In the genomic region with DNA sequence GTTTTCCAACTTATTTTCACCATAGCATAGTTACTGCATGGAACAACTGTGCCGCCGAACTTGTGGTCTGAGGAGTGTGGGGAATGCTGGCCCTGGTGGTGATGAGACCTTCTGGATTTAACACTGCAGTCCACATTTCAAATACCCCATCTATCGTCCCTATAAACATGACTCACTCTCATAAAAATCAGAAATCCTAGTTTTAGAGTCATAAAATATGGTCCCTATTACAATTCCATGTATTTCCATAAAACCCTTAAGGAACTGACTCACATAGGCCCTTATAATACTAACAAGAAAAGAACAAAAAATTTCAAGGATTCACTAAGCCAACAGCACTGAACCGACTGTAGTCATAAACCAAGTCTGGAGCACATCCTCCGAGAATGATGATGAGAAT, we compare ENCODE assay signal across 23 cellular contexts.
DNase-seq lines count a peak whose midpoint lies in the region; ATAC-seq, FAIRE-seq and TF ChIP-seq lines count a peak whose summit lies in the region.
"Had no signal": no experiment of that assay in that cellular context is flagged by ENCODE, and none has a peak within 500 bp of the region (broad histone marks: within the 10 kb centered on the region; RNA-seq: fewer than 3 reads in every experiment).

No MANE protein-coding gene starts in this region.

- BruUV-seq in PC-3 (replicated peaks; lab: Mats Ljungman, UMichigan), result no TSS peak

- CTCF ChIA-PET in activated CD8-positive, alpha-beta memory T cell treated with anti-CD3 and anti-CD28 coated beads, Interleukin-2, amount 10 ng/mL, durations not matched to agents 7 days and 5 days (lab: Charles Lee), result no interaction called here
- CTCF ChIA-PET in PC-3 (lab: Charles Lee), result no interaction called here

- H3K79me2 ChIP-seq in PC-3 (ENCODE audit: low read length), result no peaks in the 10 kb centered on the region

- peak overlapping the region; percentile 0 for H3K27ac Mint-ChIP-seq in activated CD8-positive, alpha-beta memory T cell treated with anti-CD3 and anti-CD28 coated beads, Interleukin-2, amount 10 ng/mL, durations not matched to agents 7 days and 5 days
- peak overlapping the region; percentile 75 for H3K27ac Mint-ChIP-seq in mesothelial cell of epicardium
- H3K27ac Mint-ChIP-seq: activated CD8-positive, alpha-beta T cell treated with anti-CD3 and anti-CD28 coated beads, Interleukin-2, amount 10 ng/mL, durations not matched to agents 7 days and 5 days; endodermal cell; WTC11 had no signal

- H3K9me3 ChIP-seq in PC-3 (ENCODE audit: low read length), result no peaks in the 10 kb centered on the region
- H3K9me3 ChIP-seq: tibial artery had no signal

- no peaks in the 10 kb centered on the region for H3K36me3 ChIP-seq in PC-3 (ENCODE audit: low read depth, low read length)
- H3K36me3 ChIP-seq: tibial artery had no signal

- peaks cover 24% of the 10 kb centered on the region for H3K4me1 Mint-ChIP-seq in activated CD8-positive, alpha-beta memory T cell treated with anti-CD3 and anti-CD28 coated beads, Interleukin-2, amount 10 ng/mL, durations not matched to agents 7 days and 5 days
- H3K4me1 Mint-ChIP-seq in mesothelial cell of epicardium, result peaks cover 64% of the 10 kb centered on the region

- ATAC-seq in activated CD8-positive, alpha-beta memory T cell treated with anti-CD3 and anti-CD28 coated beads, Interleukin-2, amount 10 ng/mL, durations not matched to agents 7 days and 5 days, result no peak
- ATAC-seq in PC-3, result peak; percentile 93
- ATAC-seq: activated CD8-positive, alpha-beta T cell treated with anti-CD3 and anti-CD28 coated beads, Interleukin-2, amount 10 ng/mL, durations not matched to agents 7 days and 5 days; activated T-helper 17 cell treated with anti-CD3 and anti-CD28 coated beads, Interleukin-2, amount 50 U/mL, for 72 hours; foreskin keratinocyte; GM12878; left lobe of liver; Right ventricle myocardium inferior; WTC11 had no signal

- no peak for FAIRE-seq in urothelium cell line (lab: Jason Lieb, UNC)
- FAIRE-seq: GM12878 had no signal

- no peak overlapping the region for H3K4me3 ChIP-seq in PC-3 (ENCODE audit: low read length)
- H3K4me3 ChIP-seq: GM12878, tibial artery had no signal

- no peaks in the 10 kb centered on the region for H3K9me2 ChIP-seq in PC-3 (replicated peaks; ENCODE audit: low read length)

- no peak for TF ChIP-seq CTCF in PC-3 (conservative IDR thresholded peaks at IDR 0.05; ENCODE audit: low read depth, low read length)
- TF ChIP-seq CTCF in mesothelial cell of epicardium (IDR thresholded peaks at IDR 0.05; ENCODE audit: unreplicated experiment), result no peak

- H4K20me1 ChIP-seq in PC-3 (ENCODE audit: low read length), result no peaks in the 10 kb centered on the region

- H2AFZ ChIP-seq in PC-3 (ENCODE audit: low read length), result no peak overlapping the region
- H2AFZ ChIP-seq: parathyroid adenoma had no signal

- peak overlapping the region; percentile 52 for H3K4me2 ChIP-seq in PC-3 (ENCODE audit: low read length)

- no peaks in the 10 kb centered on the region for H3K9me3 Mint-ChIP-seq in activated CD8-positive, alpha-beta memory T cell treated with anti-CD3 and anti-CD28 coated beads, Interleukin-2, amount 10 ng/mL, durations not matched to agents 7 days and 5 days (ENCODE audit: low read depth)
- no peaks in the 10 kb centered on the region for H3K9me3 Mint-ChIP-seq in mesothelial cell of epicardium
- H3K9me3 Mint-ChIP-seq: activated T-helper 17 cell treated with anti-CD3 and anti-CD28 coated beads, Interleukin-2, amount 50 U/mL, for 72 hours; CD14-positive monocyte had no signal

- H3K27ac ChIP-seq in PC-3 (ENCODE audit: low read length), result peak overlapping the region; percentile 48
- H3K27ac ChIP-seq: 22Rv1, foreskin keratinocyte, parathyroid adenoma, tibial artery had no signal

- no peak overlapping the region for H3K9ac ChIP-seq in PC-3 (ENCODE audit: low read length)
- H3K9ac ChIP-seq: parathyroid adenoma had no signal

- DNase-seq in activated CD8-positive, alpha-beta memory T cell treated with anti-CD3 and anti-CD28 coated beads, Interleukin-2, amount 10 ng/mL, durations not matched to agents 7 days and 5 days, result no peak
- no peak for DNase-seq in activated CD8-positive, alpha-beta memory T cell treated with anti-CD3 and anti-CD28 coated beads for 24 hours
- DNase-seq in PC-3 (peak; percentile 91), mesothelial cell of epicardium (ENCODE audit: low spot score in 2 of 2, unreplicated experiment in 2 of 2) (no peak), urothelium cell line (ENCODE audit: low spot score) (peak; percentile 63), cerebellar nuclear complex (lab: John Stamatoyannopoulos, UW) (no peak), activated gamma-delta T cell (lab: John Stamatoyannopoulos, UW) (no peak), epidermal melanocyte (ENCODE audit: insufficient read length, low spot score) (no peak)
- DNase-seq: activated CD8-positive, alpha-beta T cell treated with anti-CD3 and anti-CD28 coated beads, Interleukin-2, amount 10 ng/mL, durations not matched to agents 7 days and 5 days; aorta; endodermal cell; foreskin keratinocyte; IMR-90; NCI-H2029; tibial artery had no signal

- H3K27me3 Mint-ChIP-seq in activated CD8-positive, alpha-beta memory T cell treated with anti-CD3 and anti-CD28 coated beads, Interleukin-2, amount 10 ng/mL, durations not matched to agents 7 days and 5 days, result no peaks in the 10 kb centered on the region
- H3K27me3 Mint-ChIP-seq in mesothelial cell of epicardium (ENCODE audit: low read depth), result no peaks in the 10 kb centered on the region
- H3K27me3 Mint-ChIP-seq: activated T-helper 17 cell treated with anti-CD3 and anti-CD28 coated beads, Interleukin-2, amount 50 U/mL, for 72 hours had no signal

- peaks cover 2% of the 10 kb centered on the region for H3K36me3 Mint-ChIP-seq in activated CD8-positive, alpha-beta memory T cell treated with anti-CD3 and anti-CD28 coated beads, Interleukin-2, amount 10 ng/mL, durations not matched to agents 7 days and 5 days
- peaks cover 8% of the 10 kb centered on the region for H3K36me3 Mint-ChIP-seq in mesothelial cell of epicardium

- no peak overlapping the region for H3K4me3 Mint-ChIP-seq in activated CD8-positive, alpha-beta memory T cell treated with anti-CD3 and anti-CD28 coated beads, Interleukin-2, amount 10 ng/mL, durations not matched to agents 7 days and 5 days
- H3K4me3 Mint-ChIP-seq in mesothelial cell of epicardium, result no peak overlapping the region
- H3K4me3 Mint-ChIP-seq: activated CD8-positive, alpha-beta T cell treated with anti-CD3 and anti-CD28 coated beads, Interleukin-2, amount 10 ng/mL, durations not matched to agents 7 days and 5 days; CD14-positive monocyte; endodermal cell; WTC11 had no signal

- peaks cover 5% of the 10 kb centered on the region for H3F3A ChIP-seq in PC-3 (ENCODE audit: low read length, unreplicated experiment)

- H3K27me3 ChIP-seq in PC-3 (ENCODE audit: low read length), result no peaks in the 10 kb centered on the region
- H3K27me3 ChIP-seq: foreskin keratinocyte, tibial artery had no signal

- intact Hi-C loops in PC-3 (cut with micrococcal nuclease), result loop anchor here (1.0 to 2.0 kb wide), 2 partner anchors 11 to 96 kb away; no protein-coding TSS in a partner anchor

- H3K4me1 ChIP-seq in PC-3 (ENCODE audit: insufficient read depth, low read length), result peaks cover 24% of the 10 kb centered on the region

- POLR2A ChIA-PET in PC-3 (lab: Charles Lee; ENCODE audit: unreplicated experiment), result no interaction called here

Comparison
In these comparisons a context has a peak if more than half of its experiments do, and no peak if none do; other contexts are left out.
1. DNase-seq: peak in PC-3 (single experiment) and urothelium cell line (single experiment); none in activated CD8-positive, alpha-beta memory T cell treated with anti-CD3 and anti-CD28 coated beads, Interleukin-2, amount 10 ng/mL, durations not matched to agents 7 days and 5 days (single experiment), activated CD8-positive, alpha-beta memory T cell treated with anti-CD3 and anti-CD28 coated beads for 24 hours (single experiment), mesothelial cell of epicardium (0 of 2), cerebellar nuclear complex (0 of 2), activated gamma-delta T cell (single experiment) and epidermal melanocyte (single experiment).